In genomic region chr2:55043841-55044240, GRCh38 we compare ENCODE assay signal across 23 cellular contexts.
"Had no signal": no experiment of that assay in that cellular context is flagged by ENCODE, and none has a peak within 500 bp of the region (broad histone marks: within the 10 kb centered on the region; RNA-seq: fewer than 3 reads in every experiment).

No MANE protein-coding gene starts in this region.

- DNase-seq: effector CD4-positive, alpha-beta T cell; endodermal cell; erythroblast; heart left ventricle; hippocampal formation; kidney glomerular epithelial cell; mesendoderm; naive thymus-derived CD8-positive, alpha-beta T cell; psoas muscle; retina; right lobe of liver; small intestine; stimulated activated CD4-positive, alpha-beta T cell treated with anti-CD3 and anti-CD28 coated beads, Interleukin-12 subunit alpha, Interleukin-12 subunit beta, amount 100 ng/mL, for 4 hours; stimulated activated CD8-positive, alpha-beta memory T cell treated with anti-CD3 and anti-CD28 coated beads, Interleukin-4, amount 100 ng/mL, for 48 hours; stomach; substantia nigra had no signal

- H3K4me3 ChIP-seq: coronary artery, heart left ventricle, psoas muscle, right lobe of liver, stomach had no signal

- FAIRE-seq: endothelial cell of umbilical vein, frontal cortex, small intestine, urothelium cell line had no signal

- H3K27me3 ChIP-seq: heart left ventricle, neutrophil, right lobe of liver, stomach had no signal

- H3K36me3 ChIP-seq: heart left ventricle, neutrophil, right lobe of liver, stomach, thoracic aorta had no signal

- H3K4me1 ChIP-seq: right lobe of liver had no signal

- H3K9me3 ChIP-seq: neutrophil, psoas muscle, right lobe of liver, stomach, thoracic aorta had no signal

- ATAC-seq: heart left ventricle; naive thymus-derived CD8-positive, alpha-beta T cell; psoas muscle; right lobe of liver; stimulated activated memory B cell treated with anti-CD40 and anti-IgM and Interleukin-4, amounts not matched to agents 10 μg/mL and 1 μg/mL and 100 μg/mL, for 72 hours had no signal

- H3K27ac ChIP-seq: coronary artery, heart left ventricle, psoas muscle, right lobe of liver, stomach, thoracic aorta had no signal
